22 cellular contexts compared by ENCODE assay signal in genomic region chr18:54506516-54507261, GRCh38.
DNase-seq lines count a peak whose midpoint lies in the region; ATAC-seq lines count a peak whose summit lies in the region.
"Had no signal": no experiment of that assay in that cellular context is flagged by ENCODE, and none has a peak within 500 bp of the region (broad histone marks: within the 10 kb centered on the region; RNA-seq: fewer than 3 reads in every experiment).

No MANE protein-coding gene starts in this region.

- DNase-seq in substantia nigra (lab: John Stamatoyannopoulos, UW) (no peak), T-helper 1 cell (no peak), amniotic stem cell (lab: John Stamatoyannopoulos, UW) (no peak)
- no peak for DNase-seq in activated naive CD4-positive, alpha-beta T cell (lab: John Stamatoyannopoulos, UW)
- DNase-seq: activated CD4-positive, alpha-beta T cell treated with anti-CD3 and anti-CD28 coated beads, Interleukin-2, amount 50 U/mL, for 1 hour; activated CD8-positive, alpha-beta memory T cell treated with anti-CD3 and anti-CD28 coated beads, Interleukin-2, amount 50 U/mL, for 48 hours; activated effector memory CD4-positive, alpha-beta T cell treated with Interleukin-2 at 50 U/mL for 16 hours; CD4-positive, alpha-beta memory T cell; DMS53; erythroblast; mesendoderm; natural killer cell; NCI-H1092 treated with DMSO at 0.1 percent for 48 hours; NCI-H2081; NK-92 treated with Interleukin-12 subunit alpha and Interleukin-12 subunit beta, amount 100 ng/mL, for 24 hours; stimulated activated naive CD8-positive, alpha-beta T cell treated with anti-CD3 and anti-CD28 coated beads, Interleukin-15, Interleukin-2, amounts not matched to agents 100 U/mL and 50 U/mL, for 24 hours had no signal

- H3K27ac ChIP-seq in substantia nigra (ENCODE audit: low read depth, low read length, poor library complexity, severe bottlenecking): no peak overlapping the region
- H3K27ac ChIP-seq: KMS-11, tibial nerve had no signal

- peak; percentile 60 for ATAC-seq in GM18858 (IDR thresholded peaks at IDR 0.05; ENCODE audit: unreplicated experiment)
- ATAC-seq in GM21529 (IDR thresholded peaks at IDR 0.05; ENCODE audit: unreplicated experiment): peak; percentile 78
- peak; percentile 59 for ATAC-seq in HG03354 (IDR thresholded peaks at IDR 0.05; ENCODE audit: poor library complexity, severe bottlenecking, unreplicated experiment)
- ATAC-seq in esophagus mucosa: peak; percentile 71
- ATAC-seq: natural killer cell; stimulated activated naive CD8-positive, alpha-beta T cell treated with anti-CD3 and anti-CD28 coated beads, Interleukin-15, Interleukin-2, amounts not matched to agents 100 U/mL and 50 U/mL, for 24 hours had no signal
